In genomic region chr6:156774872-156775405, GRCh38 we compare ENCODE assay signal across 9 cellular contexts. TPM values are rescaled to one million over a fixed set of nuclear protein-coding genes. Genes with fewer than 3 reads are reported as not detected.
DNase-seq lines count a peak whose midpoint lies in the region; ATAC-seq and TF ChIP-seq lines count a peak whose summit lies in the region.
"Had no signal": no experiment of that assay in that cellular context is flagged by ENCODE, and none has a peak within 500 bp of the region (broad histone marks: within the 10 kb centered on the region; RNA-seq: fewer than 3 reads in every experiment).

No MANE protein-coding gene starts in this region.

- H3K36me3 ChIP-seq in HUES64 (ENCODE audit: insufficient read depth, low read length), result no peaks in the 10 kb centered on the region

- intact Hi-C loops in activated CD8-positive, alpha-beta T cell treated with anti-CD3 and anti-CD28 coated beads for 36 hours (cut with micrococcal nuclease), result loop anchor here (5.0 kb wide), 1 partner anchor 247 kb away; no protein-coding TSS in a partner anchor

- H3K9ac ChIP-seq in HUES64 (ENCODE audit: low read depth, low read length), result peak overlapping the region; percentile 53; the same call in 1 of the 2 replicates

- POLR2A ChIA-PET in activated CD8-positive, alpha-beta T cell treated with anti-CD3 and anti-CD28 coated beads for 36 hours (lab: Charles Lee), result no interaction called here

- peak overlapping the region; percentile 25 for H3K27ac Mint-ChIP-seq in activated CD8-positive, alpha-beta T cell treated with anti-CD3 and anti-CD28 coated beads for 36 hours

- H3K27me3 ChIP-seq in HUES64 (ENCODE audit: insufficient read depth, low read length), result no peaks in the 10 kb centered on the region

- H3K27ac ChIP-seq in HUES64 (ENCODE audit: low read depth, low read length), result peak overlapping the region; percentile 80

- peak; percentile 26; the same call in 1 of the 2 replicates for TF ChIP-seq CTCF in AG10803 (conservative IDR thresholded peaks at IDR 0.05; ENCODE audit: low read length)
- no peak for TF ChIP-seq CTCF in activated CD8-positive, alpha-beta T cell treated with anti-CD3 and anti-CD28 coated beads for 36 hours (IDR thresholded peaks at IDR 0.05)

- H3K9me3 Mint-ChIP-seq in activated CD8-positive, alpha-beta T cell treated with anti-CD3 and anti-CD28 coated beads for 36 hours, result no peaks in the 10 kb centered on the region

- no peak overlapping the region for H3K4me3 Mint-ChIP-seq in activated CD8-positive, alpha-beta T cell treated with anti-CD3 and anti-CD28 coated beads for 36 hours

- no peaks in the 10 kb centered on the region for H3K9me3 ChIP-seq in HUES64 (ENCODE audit: insufficient read depth, low read depth, low read length)

- WGBS in HUES64, result 2% methylated on average over 4 of the region's 5 CpGs

- CTCF ChIA-PET in activated CD8-positive, alpha-beta T cell treated with anti-CD3 and anti-CD28 coated beads for 36 hours (lab: Charles Lee), result no interaction called here

- no peak for DNase-seq in AG10803 (ENCODE audit: low read depth)
- DNase-seq in activated CD8-positive, alpha-beta T cell treated with anti-CD3 and anti-CD28 coated beads for 36 hours, result no peak
- DNase-seq in lung microvascular endothelial cell (ENCODE audit: low read depth in 2 of 2), result peak; percentile 13 to 19
- DNase-seq in stimulated activated CD4-positive, alpha-beta T cell treated with anti-CD3 and anti-CD28 coated beads, Interleukin-2, amount 100 ng/mL, for 24 hours, result no peak
- DNase-seq in NCI-H2081 treated with DMSO at 0.1 percent for 48 hours (lab: John Stamatoyannopoulos, UW), result no peak
- no peak for DNase-seq in UCSD-AML1 (lab: John Stamatoyannopoulos, UW; ENCODE audit: unreplicated experiment)
- DNase-seq: GF-D8 had no signal

- peak overlapping the region; percentile 5; the same call in 1 of the 2 replicates for H3K4me3 ChIP-seq in AG10803 (ENCODE audit: low read length)
- peak overlapping the region; percentile 32 for H3K4me3 ChIP-seq in HUES64 (ENCODE audit: low read length)

- peaks cover 37% of the 10 kb centered on the region for H3K4me1 ChIP-seq in HUES64 (ENCODE audit: insufficient read depth, low read length)

- ATAC-seq in activated CD8-positive, alpha-beta T cell treated with anti-CD3 and anti-CD28 coated beads for 36 hours, result no peak
- ATAC-seq in HG03378 (IDR thresholded peaks at IDR 0.05; ENCODE audit: unreplicated experiment), result no peak

- peaks cover 19% of the 10 kb centered on the region for H3K4me1 Mint-ChIP-seq in activated CD8-positive, alpha-beta T cell treated with anti-CD3 and anti-CD28 coated beads for 36 hours (ENCODE audit: low read depth)

- H3K36me3 Mint-ChIP-seq in activated CD8-positive, alpha-beta T cell treated with anti-CD3 and anti-CD28 coated beads for 36 hours (ENCODE audit: low read depth), result peaks cover 6% of the 10 kb centered on the region

- no peaks in the 10 kb centered on the region for H3K27me3 Mint-ChIP-seq in activated CD8-positive, alpha-beta T cell treated with anti-CD3 and anti-CD28 coated beads for 36 hours

RNA-seq across cellular contexts. Expression of gene ARID1B, which starts 2.2 kb away (rescaled TPM):
- 38.0 TPM for polyA plus RNA-seq in HUES64 (2013, experiment 1 of 2)
- polyA plus RNA-seq in HUES64 (2013, experiment 2 of 2), result 35.7 TPM
- total RNA-seq in activated CD8-positive, alpha-beta T cell treated with anti-CD3 and anti-CD28 coated beads for 36 hours, result 10 to 100 TPM; 36.9 to 38.9 TPM
- 22.7 and 33.1 TPM in 2 replicates for total RNA-seq in lung microvascular endothelial cell

Comparison
In these comparisons a context has a peak if more than half of its experiments do, and no peak if none do; other contexts are left out.
1. DNase-seq: peak in lung microvascular endothelial cell (2 of 2); none in AG10803 (single experiment), activated CD8-positive, alpha-beta T cell treated with anti-CD3 and anti-CD28 coated beads for 36 hours (single experiment), stimulated activated CD4-positive, alpha-beta T cell treated with anti-CD3 and anti-CD28 coated beads, Interleukin-2, amount 100 ng/mL, for 24 hours (0 of 2), NCI-H2081 treated with DMSO at 0.1 percent for 48 hours (single experiment) and UCSD-AML1 (single experiment).